ENCODE assay signal across 26 cellular contexts in the genomic region with DNA sequence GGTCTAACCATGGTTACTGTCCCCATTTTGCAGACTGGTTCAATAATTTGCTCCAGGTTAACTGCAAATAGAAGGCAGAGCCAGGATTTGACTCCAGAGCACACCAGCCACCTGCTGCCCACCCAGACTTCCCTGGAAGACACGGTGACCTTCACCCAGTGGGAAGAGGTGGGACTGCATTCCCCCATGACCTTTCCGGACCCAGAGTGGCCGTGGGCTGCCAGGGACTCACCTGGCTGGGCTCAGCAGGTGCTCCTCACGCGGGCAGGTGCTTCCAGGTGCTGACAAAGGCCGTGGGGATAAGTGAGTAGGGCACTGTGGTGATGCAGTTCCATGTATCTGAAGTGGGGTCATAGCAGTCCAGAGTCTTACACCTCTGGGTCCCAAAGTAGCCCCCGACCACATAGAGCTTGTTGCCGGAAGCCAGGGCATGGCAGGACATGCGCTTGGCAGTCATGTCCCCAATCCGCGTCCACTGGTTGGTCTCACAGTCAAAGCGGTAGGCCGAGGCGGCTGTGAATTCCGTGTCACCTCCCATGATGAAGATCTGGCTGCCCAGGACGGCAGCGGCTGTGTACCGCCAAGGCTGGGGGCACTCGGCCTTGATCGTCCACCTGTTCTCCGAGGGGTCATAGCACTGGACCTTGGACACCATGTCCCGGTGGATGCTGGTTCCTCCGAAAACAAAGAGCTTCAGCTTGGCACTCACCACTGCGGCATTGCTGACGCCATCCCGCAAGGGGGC.
"Had no signal": no experiment of that assay in that cellular context is flagged by ENCODE, and none has a peak within 500 bp of the region (broad histone marks: within the 10 kb centered on the region; RNA-seq: fewer than 3 reads in every experiment).

No MANE protein-coding gene starts in this region.

- H3K36me3 ChIP-seq: pancreas, thyroid gland, vagina had no signal

- H3K27ac ChIP-seq: epithelial cell of prostate, gastroesophageal sphincter, pancreas, sigmoid colon, stomach, thyroid gland, vagina had no signal

- H3K9me3 ChIP-seq: gastroesophageal sphincter, mucosa of descending colon, pancreas, sigmoid colon, stomach, thyroid gland, vagina had no signal

- H3K36me3 Mint-ChIP-seq: naive B cell; stimulated activated effector memory CD8-positive, alpha-beta T cell treated with anti-CD3 and anti-CD28 coated beads, Interleukin-12 subunit alpha, Interleukin-12 subunit beta, amount 100 ng/mL, for 72 hours had no signal

- H3K9me3 Mint-ChIP-seq: effector memory CD8-positive, alpha-beta T cell; mesothelial cell of epicardium; naive B cell; nephron; stimulated activated effector memory CD8-positive, alpha-beta T cell treated with anti-CD3 and anti-CD28 coated beads, Interleukin-12 subunit alpha, Interleukin-12 subunit beta, amount 100 ng/mL, for 72 hours had no signal

- H3K4me3 ChIP-seq: gastroesophageal sphincter, mucosa of descending colon, pancreas, sigmoid colon, stomach, thyroid gland, vagina had no signal

- H3K27me3 Mint-ChIP-seq: effector memory CD8-positive, alpha-beta T cell; naive B cell; progenitor cell of endocrine pancreas had no signal

- ATAC-seq: effector memory CD8-positive, alpha-beta T cell; esophagus mucosa; gastroesophageal sphincter; left lobe of liver; mucosa of descending colon; pancreas; stimulated activated effector memory CD8-positive, alpha-beta T cell treated with anti-CD3 and anti-CD28 coated beads, Interleukin-12 subunit alpha, Interleukin-12 subunit beta, amount 100 ng/mL, for 72 hours had no signal

- H3K27ac Mint-ChIP-seq: effector memory CD8-positive, alpha-beta T cell; mesothelial cell of epicardium; naive B cell; progenitor cell of endocrine pancreas; stimulated activated effector memory CD8-positive, alpha-beta T cell treated with anti-CD3 and anti-CD28 coated beads, Interleukin-12 subunit alpha, Interleukin-12 subunit beta, amount 100 ng/mL, for 72 hours had no signal

- H3K4me3 Mint-ChIP-seq: effector memory CD8-positive, alpha-beta T cell; mesothelial cell of epicardium; naive B cell; nephron; stimulated activated effector memory CD8-positive, alpha-beta T cell treated with anti-CD3 and anti-CD28 coated beads, Interleukin-12 subunit alpha, Interleukin-12 subunit beta, amount 100 ng/mL, for 72 hours had no signal

- DNase-seq: cerebellar nuclear complex; cortex of kidney; effector memory CD8-positive, alpha-beta T cell; foreskin fibroblast; hypothalamus; mesenchymal stem cell; mucosa of descending colon; naive B cell; occipital lobe; pancreas; sigmoid colon; stimulated activated CD4-positive, alpha-beta T cell treated with anti-CD3 and anti-CD28 coated beads, Interleukin-2, amount 100 ng/mL, for 24 hours; stimulated activated CD4-positive, alpha-beta T cell treated with anti-CD3 and anti-CD28 coated beads, Interleukin-4, amount 100 ng/mL, for 24 hours; stimulated activated naive CD4-positive, alpha-beta T cell treated with Interleukin-2 at 50 U/mL for 16 hours; stomach; thyroid gland; trophoblast cell had no signal

- H3K27me3 ChIP-seq: gastroesophageal sphincter, pancreas, sigmoid colon, stomach, thyroid gland, vagina had no signal

- H3K4me1 Mint-ChIP-seq: naive B cell had no signal
